ENCODE assay signal across 1 cellular context in the genomic region with DNA sequence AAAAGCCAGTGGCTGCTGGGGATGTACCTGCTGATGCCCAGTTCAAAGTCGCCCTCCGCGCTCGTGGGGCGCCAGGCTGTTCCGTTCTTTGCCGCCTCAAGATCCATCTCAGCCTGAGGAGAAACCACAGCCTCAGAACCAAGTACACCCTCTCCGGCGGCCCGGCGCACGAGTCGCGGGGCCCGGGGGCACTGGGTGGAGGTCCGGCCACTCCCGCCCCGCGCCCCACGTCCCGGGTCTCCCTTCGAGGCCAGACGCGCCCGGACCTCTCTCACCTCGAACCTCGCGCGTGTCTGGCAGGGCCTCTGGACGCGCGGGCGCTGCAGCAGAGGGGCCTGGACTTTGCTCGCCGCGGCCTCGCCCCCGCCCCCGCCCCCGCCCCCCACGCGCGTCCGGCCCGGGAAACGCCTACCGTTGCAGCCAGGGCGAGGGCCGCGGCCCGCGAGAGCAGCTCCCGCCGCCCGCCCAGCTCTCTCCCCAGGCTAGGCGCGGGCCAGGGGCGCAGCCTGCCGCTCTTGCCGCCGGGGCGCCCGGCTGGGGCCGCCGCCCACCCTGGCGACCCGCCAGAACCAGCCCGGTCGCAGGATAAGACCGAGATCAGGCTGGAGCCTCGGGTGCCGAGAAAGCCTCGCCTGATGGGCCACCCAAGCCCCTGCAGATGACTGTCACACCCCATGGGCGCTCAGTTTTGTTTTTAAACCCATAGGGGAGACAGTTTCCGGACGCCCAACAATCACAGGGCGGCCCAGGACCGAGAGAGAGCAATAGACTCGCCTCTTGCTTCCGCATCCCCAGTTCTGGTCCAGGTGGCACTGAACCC.
A peak's percentile ranks its signal among the peaks of the same experiment; 100 is the strongest.
TF ChIP-seq lines count a peak whose summit lies in the region.

TSS of gene ABCB4 (minus strand) at position 322 of the 820 bp plus-strand sequence. CDS start at position 107, 215 bp downstream.

TF ChIP-seq in GM12878, 131 proteins besides CTCF, POLR2A, EP300 and RAD21 (continued from another document and continues in another):
- no peak for TF ChIP-seq JUND (IDR thresholded peaks at IDR 0.05; ENCODE audit: low read depth, low read length)
- no peak for TF ChIP-seq ZSCAN29 (IDR thresholded peaks at IDR 0.05)
- no peak for TF ChIP-seq RUNX3 (IDR thresholded peaks at IDR 0.05; ENCODE audit: low read length)
- TF ChIP-seq CHD4 (IDR thresholded peaks at IDR 0.05): no peak
- no peak for TF ChIP-seq CREB1 (IDR thresholded peaks at IDR 0.05; ENCODE audit: low read depth)
- no peak for TF ChIP-seq ELK1 (IDR thresholded peaks at IDR 0.05; ENCODE audit: low read depth, low read length)
- TF ChIP-seq RELB (IDR thresholded peaks at IDR 0.05; ENCODE audit: low read depth): no peak
- TF ChIP-seq, protein P1, sequence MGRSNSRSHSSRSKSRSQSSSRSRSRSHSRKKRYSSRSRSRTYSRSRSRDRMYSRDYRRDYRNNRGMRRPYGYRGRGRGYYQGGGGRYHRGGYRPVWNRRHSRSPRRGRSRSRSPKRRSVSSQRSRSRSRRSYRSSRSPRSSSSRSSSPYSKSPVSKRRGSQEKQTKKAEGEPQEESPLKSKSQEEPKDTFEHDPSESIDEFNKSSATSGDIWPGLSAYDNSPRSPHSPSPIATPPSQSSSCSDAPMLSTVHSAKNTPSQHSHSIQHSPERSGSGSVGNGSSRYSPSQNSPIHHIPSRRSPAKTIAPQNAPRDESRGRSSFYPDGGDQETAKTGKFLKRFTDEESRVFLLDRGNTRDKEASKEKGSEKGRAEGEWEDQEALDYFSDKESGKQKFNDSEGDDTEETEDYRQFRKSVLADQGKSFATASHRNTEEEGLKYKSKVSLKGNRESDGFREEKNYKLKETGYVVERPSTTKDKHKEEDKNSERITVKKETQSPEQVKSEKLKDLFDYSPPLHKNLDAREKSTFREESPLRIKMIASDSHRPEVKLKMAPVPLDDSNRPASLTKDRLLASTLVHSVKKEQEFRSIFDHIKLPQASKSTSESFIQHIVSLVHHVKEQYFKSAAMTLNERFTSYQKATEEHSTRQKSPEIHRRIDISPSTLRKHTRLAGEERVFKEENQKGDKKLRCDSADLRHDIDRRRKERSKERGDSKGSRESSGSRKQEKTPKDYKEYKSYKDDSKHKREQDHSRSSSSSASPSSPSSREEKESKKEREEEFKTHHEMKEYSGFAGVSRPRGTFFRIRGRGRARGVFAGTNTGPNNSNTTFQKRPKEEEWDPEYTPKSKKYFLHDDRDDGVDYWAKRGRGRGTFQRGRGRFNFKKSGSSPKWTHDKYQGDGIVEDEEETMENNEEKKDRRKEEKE (IDR thresholded peaks at IDR 0.05): no peak
- no peak for TF ChIP-seq ATF7 (IDR thresholded peaks at IDR 0.05; ENCODE audit: low read depth)
- TF ChIP-seq ZNF217 (IDR thresholded peaks at IDR 0.05): no peak
- TF ChIP-seq NR2F1 (conservative IDR thresholded peaks at IDR 0.05): peak; percentile 6; the same call in 1 of the 2 replicates
- peak; percentile 0 for TF ChIP-seq SMAD1 (IDR thresholded peaks at IDR 0.05; ENCODE audit: low read depth, partially characterized antibody)
- TF ChIP-seq, protein P2, sequence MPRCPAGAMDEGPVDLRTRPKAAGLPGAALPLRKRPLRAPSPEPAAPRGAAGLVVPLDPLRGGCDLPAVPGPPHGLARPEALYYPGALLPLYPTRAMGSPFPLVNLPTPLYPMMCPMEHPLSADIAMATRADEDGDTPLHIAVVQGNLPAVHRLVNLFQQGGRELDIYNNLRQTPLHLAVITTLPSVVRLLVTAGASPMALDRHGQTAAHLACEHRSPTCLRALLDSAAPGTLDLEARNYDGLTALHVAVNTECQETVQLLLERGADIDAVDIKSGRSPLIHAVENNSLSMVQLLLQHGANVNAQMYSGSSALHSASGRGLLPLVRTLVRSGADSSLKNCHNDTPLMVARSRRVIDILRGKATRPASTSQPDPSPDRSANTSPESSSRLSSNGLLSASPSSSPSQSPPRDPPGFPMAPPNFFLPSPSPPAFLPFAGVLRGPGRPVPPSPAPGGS (IDR thresholded peaks at IDR 0.05; ENCODE audit: borderline replicate concordance, insufficient read depth, low read depth, low read length, poor library complexity, severe bottlenecking): no peak
- TF ChIP-seq FOXK2 (IDR thresholded peaks at IDR 0.05): no peak
- TF ChIP-seq E2F8 (IDR thresholded peaks at IDR 0.05; ENCODE audit: low read depth, partially characterized antibody): no peak
- peak in 1 of 2 experiments; percentile 48; a peak in 1 of 4 replicates for TF ChIP-seq BHLHE40 (IDR thresholded peaks at IDR 0.05; ENCODE audit: borderline replicate concordance in 1 of 2, low read depth in 2 of 2, low read length in 1 of 2)
- no peak for TF ChIP-seq PRDM15 (CRISPR knock-in tag; IDR thresholded peaks at IDR 0.05)
- no peak for TF ChIP-seq MEF2B (IDR thresholded peaks at IDR 0.05; ENCODE audit: partially characterized antibody, poor library complexity, severe bottlenecking)
- TF ChIP-seq ETV6 (conservative IDR thresholded peaks at IDR 0.05 in 1 of 2, IDR thresholded peaks at IDR 0.05 in 1 of 2; ENCODE audit: borderline replicate concordance in 1 of 2, low read depth in 1 of 2): no peak
- TF ChIP-seq PAX5 (IDR thresholded peaks at IDR 0.05; ENCODE audit: borderline replicate concordance, low read depth, low read length): no peak
- no peak for TF ChIP-seq SUPT20H (IDR thresholded peaks at IDR 0.05; ENCODE audit: borderline replicate concordance, control insufficient read depth, low read depth, low read length)
- TF ChIP-seq, protein P3, sequence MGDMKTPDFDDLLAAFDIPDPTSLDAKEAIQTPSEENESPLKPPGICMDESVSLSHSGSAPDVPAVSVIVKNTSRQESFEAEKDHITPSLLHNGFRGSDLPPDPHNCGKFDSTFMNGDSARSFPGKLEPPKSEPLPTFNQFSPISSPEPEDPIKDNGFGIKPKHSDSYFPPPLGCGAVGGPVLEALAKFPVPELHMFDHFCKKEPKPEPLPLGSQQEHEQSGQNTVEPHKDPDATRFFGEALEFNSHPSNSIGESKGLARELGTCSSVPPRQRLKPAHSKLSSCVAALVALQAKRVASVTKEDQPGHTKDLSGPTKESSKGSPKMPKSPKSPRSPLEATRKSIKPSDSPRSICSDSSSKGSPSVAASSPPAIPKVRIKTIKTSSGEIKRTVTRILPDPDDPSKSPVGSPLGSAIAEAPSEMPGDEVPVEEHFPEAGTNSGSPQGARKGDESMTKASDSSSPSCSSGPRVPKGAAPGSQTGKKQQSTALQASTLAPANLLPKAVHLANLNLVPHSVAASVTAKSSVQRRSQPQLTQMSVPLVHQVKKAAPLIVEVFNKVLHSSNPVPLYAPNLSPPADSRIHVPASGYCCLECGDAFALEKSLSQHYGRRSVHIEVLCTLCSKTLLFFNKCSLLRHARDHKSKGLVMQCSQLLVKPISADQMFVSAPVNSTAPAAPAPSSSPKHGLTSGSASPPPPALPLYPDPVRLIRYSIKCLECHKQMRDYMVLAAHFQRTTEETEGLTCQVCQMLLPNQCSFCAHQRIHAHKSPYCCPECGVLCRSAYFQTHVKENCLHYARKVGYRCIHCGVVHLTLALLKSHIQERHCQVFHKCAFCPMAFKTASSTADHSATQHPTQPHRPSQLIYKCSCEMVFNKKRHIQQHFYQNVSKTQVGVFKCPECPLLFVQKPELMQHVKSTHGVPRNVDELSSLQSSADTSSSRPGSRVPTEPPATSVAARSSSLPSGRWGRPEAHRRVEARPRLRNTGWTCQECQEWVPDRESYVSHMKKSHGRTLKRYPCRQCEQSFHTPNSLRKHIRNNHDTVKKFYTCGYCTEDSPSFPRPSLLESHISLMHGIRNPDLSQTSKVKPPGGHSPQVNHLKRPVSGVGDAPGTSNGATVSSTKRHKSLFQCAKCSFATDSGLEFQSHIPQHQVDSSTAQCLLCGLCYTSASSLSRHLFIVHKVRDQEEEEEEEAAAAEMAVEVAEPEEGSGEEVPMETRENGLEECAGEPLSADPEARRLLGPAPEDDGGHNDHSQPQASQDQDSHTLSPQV (IDR thresholded peaks at IDR 0.05): no peak
- TF ChIP-seq BCL11A (IDR thresholded peaks at IDR 0.05; ENCODE audit: low read depth, low read length): no peak
- no peak for TF ChIP-seq NR2C1 (IDR thresholded peaks at IDR 0.05)
- TF ChIP-seq, protein P4, sequence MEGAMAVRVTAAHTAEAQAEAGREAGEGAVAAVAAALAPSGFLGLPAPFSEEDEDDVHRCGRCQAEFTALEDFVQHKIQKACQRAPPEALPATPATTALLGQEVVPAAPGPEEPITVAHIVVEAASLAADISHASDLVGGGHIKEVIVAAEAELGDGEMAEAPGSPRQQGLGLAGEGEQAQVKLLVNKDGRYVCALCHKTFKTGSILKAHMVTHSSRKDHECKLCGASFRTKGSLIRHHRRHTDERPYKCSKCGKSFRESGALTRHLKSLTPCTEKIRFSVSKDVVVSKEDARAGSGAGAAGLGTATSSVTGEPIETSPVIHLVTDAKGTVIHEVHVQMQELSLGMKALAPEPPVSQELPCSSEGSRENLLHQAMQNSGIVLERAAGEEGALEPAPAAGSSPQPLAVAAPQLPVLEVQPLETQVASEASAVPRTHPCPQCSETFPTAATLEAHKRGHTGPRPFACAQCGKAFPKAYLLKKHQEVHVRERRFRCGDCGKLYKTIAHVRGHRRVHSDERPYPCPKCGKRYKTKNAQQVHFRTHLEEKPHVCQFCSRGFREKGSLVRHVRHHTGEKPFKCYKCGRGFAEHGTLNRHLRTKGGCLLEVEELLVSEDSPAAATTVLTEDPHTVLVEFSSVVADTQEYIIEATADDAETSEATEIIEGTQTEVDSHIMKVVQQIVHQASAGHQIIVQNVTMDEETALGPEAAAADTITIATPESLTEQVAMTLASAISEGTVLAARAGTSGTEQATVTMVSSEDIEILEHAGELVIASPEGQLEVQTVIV (IDR thresholded peaks at IDR 0.05; ENCODE audit: borderline replicate concordance, partially characterized antibody): no peak
- no peak for TF ChIP-seq STAT3 (IDR thresholded peaks at IDR 0.05; ENCODE audit: low read depth, low read length)
